ENCODE assay signal across 29 cellular contexts in genomic region chr3:58109752-58110151, GRCh38.
"Had no signal": no experiment of that assay in that cellular context is flagged by ENCODE, and none has a peak within 500 bp of the region (broad histone marks: within the 10 kb centered on the region; RNA-seq: fewer than 3 reads in every experiment).

No MANE protein-coding gene starts in this region.

- H3K4me3 ChIP-seq: body of pancreas, cardiac muscle cell, coronary artery, dorsolateral prefrontal cortex, gastrocnemius medialis, pancreas, psoas muscle, sigmoid colon had no signal

- H3K4me1 ChIP-seq: gastrocnemius medialis, psoas muscle had no signal

- DNase-seq: activated CD4-positive, alpha-beta memory T cell treated with anti-CD3 and anti-CD28 coated beads, Interleukin-2, amount 10 ng/mL, durations not matched to agents 7 days and 5 days; activated CD4-positive, alpha-beta T cell treated with anti-CD3 and anti-CD28 coated beads, Interleukin-2, amount 10 ng/mL, durations not matched to agents 24 days and 14 days; activated CD4-positive, CD25-positive, alpha-beta regulatory T cell treated with anti-CD3 and anti-CD28 coated beads, Interleukin-2, amount 50 U/mL, for 72 hours; activated naive CD4-positive, alpha-beta T cell; activated T-cell treated with anti-CD3 and anti-CD28 coated beads, Interleukin-2, amount 50 U/mL, for 4 hours; aorta; body of pancreas; dorsolateral prefrontal cortex; effector memory CD4-positive, alpha-beta T cell; gastrocnemius medialis; glutamatergic neuron; islet precursor cell; left colon; mammary epithelial cell; naive B cell; nephron progenitor cell; psoas muscle; sigmoid colon; small intestine; stimulated activated CD4-positive, alpha-beta T cell treated with anti-CD3 and anti-CD28 coated beads, Interleukin-4, amount 100 ng/mL, for 24 hours; T-helper 17 cell; T1000 had no signal

- ATAC-seq: activated naive CD4-positive, alpha-beta T cell treated with anti-CD3 and anti-CD28 coated beads, Interleukin-2, amount 50 U/mL, for 72 hours; activated T-cell treated with anti-CD3 and anti-CD28 coated beads, Interleukin-2, amount 50 U/mL, for 4 hours; activated T-helper 17 cell treated with anti-CD3 and anti-CD28 coated beads, Interleukin-2, amount 50 U/mL, for 72 hours; body of pancreas; gastrocnemius medialis; left colon; pancreas; psoas muscle; stimulated activated effector memory CD8-positive, alpha-beta T cell treated with anti-CD3 and anti-CD28 coated beads, Interleukin-12 subunit alpha, Interleukin-12 subunit beta, amount 100 ng/mL, for 72 hours; T-helper 17 cell had no signal

- H3K36me3 ChIP-seq: gastrocnemius medialis, neutrophil had no signal

- H3K9me3 ChIP-seq: body of pancreas, gastrocnemius medialis, neutrophil, pancreas, psoas muscle, sigmoid colon had no signal

- H3K27me3 ChIP-seq: body of pancreas, cardiac muscle cell, dorsolateral prefrontal cortex, gastrocnemius medialis, neutrophil, pancreas, sigmoid colon had no signal

- H3K27ac ChIP-seq: cardiac muscle cell, coronary artery, dorsolateral prefrontal cortex, gastrocnemius medialis, neutrophil, psoas muscle, sigmoid colon had no signal
